In the genomic region with DNA sequence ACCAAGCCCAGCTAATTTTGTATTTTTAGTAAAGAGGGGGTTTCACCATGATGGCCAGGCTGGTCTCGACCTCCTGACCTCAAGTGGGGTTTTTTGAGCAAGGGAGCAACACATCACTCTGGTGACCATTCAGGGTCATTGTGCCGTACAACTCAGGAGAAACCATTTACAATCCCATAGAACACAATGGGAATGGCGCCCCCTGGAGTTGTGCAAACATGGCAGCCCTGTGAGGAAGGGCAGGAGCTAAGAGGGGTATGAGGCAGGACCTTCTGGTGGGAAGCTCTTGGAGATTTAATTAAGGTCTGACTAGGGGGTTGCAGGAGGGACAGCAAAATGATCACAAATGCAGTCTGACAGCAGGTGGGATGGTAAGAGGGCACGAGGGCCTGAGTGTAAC, we compare ENCODE assay signal across 1 cellular context.
TF ChIP-seq lines count a peak whose summit lies in the region.

No MANE protein-coding gene starts in this region.

TF ChIP-seq in H1, 55 proteins besides CTCF, POLR2A, EP300 and RAD21 (continued from another document):
- TF ChIP-seq SP1 (IDR thresholded peaks at IDR 0.05; ENCODE audit: low read depth, low read length) (no peak), KDM4A (IDR thresholded peaks at IDR 0.05; ENCODE audit: low read depth, low read length, severe bottlenecking) (no peak), TBP (IDR thresholded peaks at IDR 0.05; ENCODE audit: low read depth, low read length) (no peak), SRF (IDR thresholded peaks at IDR 0.05; ENCODE audit: low read depth, low read length) (no peak), HDAC2 (IDR thresholded peaks at IDR 0.05; ENCODE audit: borderline replicate concordance in 1 of 2, low read depth in 2 of 2, low read length in 2 of 2) (no peak), GABPA (IDR thresholded peaks at IDR 0.05; ENCODE audit: borderline replicate concordance, insufficient read depth, low read length) (no peak), KDM5A (IDR thresholded peaks at IDR 0.05; ENCODE audit: low read length) (no peak), CBX5 (IDR thresholded peaks at IDR 0.05; ENCODE audit: low read depth, low read length) (no peak), CHD1 (IDR thresholded peaks at IDR 0.05; ENCODE audit: low read depth, low read length) (no peak), CHD2 (IDR thresholded peaks at IDR 0.05; ENCODE audit: low read length) (no peak), RXRA (IDR thresholded peaks at IDR 0.05; ENCODE audit: insufficient read depth, low read depth, low read length) (no peak), CBX8 (IDR thresholded peaks at IDR 0.05; ENCODE audit: borderline replicate concordance, low read depth, low read length) (no peak), YY1 (IDR thresholded peaks at IDR 0.05; ENCODE audit: low read depth, low read length) (no peak), RBBP5 (IDR thresholded peaks at IDR 0.05; ENCODE audit: borderline replicate concordance, low read depth, low read length) (no peak), PHF8 (conservative IDR thresholded peaks at IDR 0.05; ENCODE audit: low read depth, low read length) (no peak), ASH2L (IDR thresholded peaks at IDR 0.05; ENCODE audit: low read length) (no peak)
- TF ChIP-seq, protein P1, sequence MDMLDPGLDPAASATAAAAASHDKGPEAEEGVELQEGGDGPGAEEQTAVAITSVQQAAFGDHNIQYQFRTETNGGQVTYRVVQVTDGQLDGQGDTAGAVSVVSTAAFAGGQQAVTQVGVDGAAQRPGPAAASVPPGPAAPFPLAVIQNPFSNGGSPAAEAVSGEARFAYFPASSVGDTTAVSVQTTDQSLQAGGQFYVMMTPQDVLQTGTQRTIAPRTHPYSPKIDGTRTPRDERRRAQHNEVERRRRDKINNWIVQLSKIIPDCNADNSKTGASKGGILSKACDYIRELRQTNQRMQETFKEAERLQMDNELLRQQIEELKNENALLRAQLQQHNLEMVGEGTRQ (IDR thresholded peaks at IDR 0.05; ENCODE audit: low read length), result no peak
- TF ChIP-seq, protein P2, sequence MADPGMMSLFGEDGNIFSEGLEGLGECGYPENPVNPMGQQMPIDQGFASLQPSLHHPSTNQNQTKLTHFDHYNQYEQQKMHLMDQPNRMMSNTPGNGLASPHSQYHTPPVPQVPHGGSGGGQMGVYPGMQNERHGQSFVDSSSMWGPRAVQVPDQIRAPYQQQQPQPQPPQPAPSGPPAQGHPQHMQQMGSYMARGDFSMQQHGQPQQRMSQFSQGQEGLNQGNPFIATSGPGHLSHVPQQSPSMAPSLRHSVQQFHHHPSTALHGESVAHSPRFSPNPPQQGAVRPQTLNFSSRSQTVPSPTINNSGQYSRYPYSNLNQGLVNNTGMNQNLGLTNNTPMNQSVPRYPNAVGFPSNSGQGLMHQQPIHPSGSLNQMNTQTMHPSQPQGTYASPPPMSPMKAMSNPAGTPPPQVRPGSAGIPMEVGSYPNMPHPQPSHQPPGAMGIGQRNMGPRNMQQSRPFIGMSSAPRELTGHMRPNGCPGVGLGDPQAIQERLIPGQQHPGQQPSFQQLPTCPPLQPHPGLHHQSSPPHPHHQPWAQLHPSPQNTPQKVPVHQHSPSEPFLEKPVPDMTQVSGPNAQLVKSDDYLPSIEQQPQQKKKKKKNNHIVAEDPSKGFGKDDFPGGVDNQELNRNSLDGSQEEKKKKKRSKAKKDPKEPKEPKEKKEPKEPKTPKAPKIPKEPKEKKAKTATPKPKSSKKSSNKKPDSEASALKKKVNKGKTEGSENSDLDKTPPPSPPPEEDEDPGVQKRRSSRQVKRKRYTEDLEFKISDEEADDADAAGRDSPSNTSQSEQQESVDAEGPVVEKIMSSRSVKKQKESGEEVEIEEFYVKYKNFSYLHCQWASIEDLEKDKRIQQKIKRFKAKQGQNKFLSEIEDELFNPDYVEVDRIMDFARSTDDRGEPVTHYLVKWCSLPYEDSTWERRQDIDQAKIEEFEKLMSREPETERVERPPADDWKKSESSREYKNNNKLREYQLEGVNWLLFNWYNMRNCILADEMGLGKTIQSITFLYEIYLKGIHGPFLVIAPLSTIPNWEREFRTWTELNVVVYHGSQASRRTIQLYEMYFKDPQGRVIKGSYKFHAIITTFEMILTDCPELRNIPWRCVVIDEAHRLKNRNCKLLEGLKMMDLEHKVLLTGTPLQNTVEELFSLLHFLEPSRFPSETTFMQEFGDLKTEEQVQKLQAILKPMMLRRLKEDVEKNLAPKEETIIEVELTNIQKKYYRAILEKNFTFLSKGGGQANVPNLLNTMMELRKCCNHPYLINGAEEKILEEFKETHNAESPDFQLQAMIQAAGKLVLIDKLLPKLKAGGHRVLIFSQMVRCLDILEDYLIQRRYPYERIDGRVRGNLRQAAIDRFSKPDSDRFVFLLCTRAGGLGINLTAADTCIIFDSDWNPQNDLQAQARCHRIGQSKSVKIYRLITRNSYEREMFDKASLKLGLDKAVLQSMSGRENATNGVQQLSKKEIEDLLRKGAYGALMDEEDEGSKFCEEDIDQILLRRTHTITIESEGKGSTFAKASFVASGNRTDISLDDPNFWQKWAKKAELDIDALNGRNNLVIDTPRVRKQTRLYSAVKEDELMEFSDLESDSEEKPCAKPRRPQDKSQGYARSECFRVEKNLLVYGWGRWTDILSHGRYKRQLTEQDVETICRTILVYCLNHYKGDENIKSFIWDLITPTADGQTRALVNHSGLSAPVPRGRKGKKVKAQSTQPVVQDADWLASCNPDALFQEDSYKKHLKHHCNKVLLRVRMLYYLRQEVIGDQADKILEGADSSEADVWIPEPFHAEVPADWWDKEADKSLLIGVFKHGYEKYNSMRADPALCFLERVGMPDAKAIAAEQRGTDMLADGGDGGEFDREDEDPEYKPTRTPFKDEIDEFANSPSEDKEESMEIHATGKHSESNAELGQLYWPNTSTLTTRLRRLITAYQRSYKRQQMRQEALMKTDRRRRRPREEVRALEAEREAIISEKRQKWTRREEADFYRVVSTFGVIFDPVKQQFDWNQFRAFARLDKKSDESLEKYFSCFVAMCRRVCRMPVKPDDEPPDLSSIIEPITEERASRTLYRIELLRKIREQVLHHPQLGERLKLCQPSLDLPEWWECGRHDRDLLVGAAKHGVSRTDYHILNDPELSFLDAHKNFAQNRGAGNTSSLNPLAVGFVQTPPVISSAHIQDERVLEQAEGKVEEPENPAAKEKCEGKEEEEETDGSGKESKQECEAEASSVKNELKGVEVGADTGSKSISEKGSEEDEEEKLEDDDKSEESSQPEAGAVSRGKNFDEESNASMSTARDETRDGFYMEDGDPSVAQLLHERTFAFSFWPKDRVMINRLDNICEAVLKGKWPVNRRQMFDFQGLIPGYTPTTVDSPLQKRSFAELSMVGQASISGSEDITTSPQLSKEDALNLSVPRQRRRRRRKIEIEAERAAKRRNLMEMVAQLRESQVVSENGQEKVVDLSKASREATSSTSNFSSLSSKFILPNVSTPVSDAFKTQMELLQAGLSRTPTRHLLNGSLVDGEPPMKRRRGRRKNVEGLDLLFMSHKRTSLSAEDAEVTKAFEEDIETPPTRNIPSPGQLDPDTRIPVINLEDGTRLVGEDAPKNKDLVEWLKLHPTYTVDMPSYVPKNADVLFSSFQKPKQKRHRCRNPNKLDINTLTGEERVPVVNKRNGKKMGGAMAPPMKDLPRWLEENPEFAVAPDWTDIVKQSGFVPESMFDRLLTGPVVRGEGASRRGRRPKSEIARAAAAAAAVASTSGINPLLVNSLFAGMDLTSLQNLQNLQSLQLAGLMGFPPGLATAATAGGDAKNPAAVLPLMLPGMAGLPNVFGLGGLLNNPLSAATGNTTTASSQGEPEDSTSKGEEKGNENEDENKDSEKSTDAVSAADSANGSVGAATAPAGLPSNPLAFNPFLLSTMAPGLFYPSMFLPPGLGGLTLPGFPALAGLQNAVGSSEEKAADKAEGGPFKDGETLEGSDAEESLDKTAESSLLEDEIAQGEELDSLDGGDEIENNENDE (IDR thresholded peaks at IDR 0.05; ENCODE audit: insufficient replicate concordance, low read length), result no peak
